Comparison of ENCODE assay signal across 10 cellular contexts in genomic region chr12:122094735-122095561, GRCh38. TPM values are rescaled to one million over a fixed set of nuclear protein-coding genes. Genes with fewer than 3 reads are reported as not detected.
DNase-seq lines count a peak whose midpoint lies in the region; ATAC-seq and TF ChIP-seq lines count a peak whose summit lies in the region.
"Had no signal": no experiment of that assay in that cellular context is flagged by ENCODE, and none has a peak within 500 bp of the region (broad histone marks: within the 10 kb centered on the region; RNA-seq: fewer than 3 reads in every experiment).

No MANE protein-coding gene starts in this region.

- POLR2A ChIA-PET in CD4-positive, alpha-beta T cell (lab: Charles Lee): interaction anchor here (0.7 to 9.3 kb wide), 5 partner anchors 9 to 27 kb away, joined by 3 to 110 read pairs (median 4); partner anchors contain the start of gene MLXIP

- no peak overlapping the region for H3K4me3 ChIP-seq in thymus (ENCODE audit: low read length)

- TF ChIP-seq CTCF in CD4-positive, alpha-beta T cell (IDR thresholded peaks at IDR 0.05): no peak

- H3K36me3 Mint-ChIP-seq in activated CD8-positive, alpha-beta memory T cell treated with anti-CD3 and anti-CD28 coated beads, Interleukin-2, amount 10 ng/mL, durations not matched to agents 7 days and 5 days: peaks cover 7% of the 10 kb centered on the region
- H3K36me3 Mint-ChIP-seq in CD4-positive, alpha-beta T cell (ENCODE audit: low read depth): peaks cover 5% of the 10 kb centered on the region
- H3K36me3 Mint-ChIP-seq: immature natural killer cell had no signal

- peaks cover 30% of the 10 kb centered on the region for H3K4me1 Mint-ChIP-seq in activated CD8-positive, alpha-beta memory T cell treated with anti-CD3 and anti-CD28 coated beads, Interleukin-2, amount 10 ng/mL, durations not matched to agents 7 days and 5 days
- H3K4me1 Mint-ChIP-seq in CD4-positive, alpha-beta T cell (ENCODE audit: low read depth): peaks cover 39% of the 10 kb centered on the region

- WGBS in thymus: 85% methylated on average over 10 of the region's 10 CpGs

- H3K4me1 ChIP-seq in thymus (ENCODE audit: control insufficient read depth, insufficient read depth, low read length): peaks cover 22% of the 10 kb centered on the region

- H3K9me3 Mint-ChIP-seq in activated CD8-positive, alpha-beta memory T cell treated with anti-CD3 and anti-CD28 coated beads, Interleukin-2, amount 10 ng/mL, durations not matched to agents 7 days and 5 days (ENCODE audit: low read depth): no peaks in the 10 kb centered on the region
- H3K9me3 Mint-ChIP-seq in CD4-positive, alpha-beta T cell: no peaks in the 10 kb centered on the region
- H3K9me3 Mint-ChIP-seq: immature natural killer cell had no signal

- CTCF ChIA-PET in activated CD8-positive, alpha-beta memory T cell treated with anti-CD3 and anti-CD28 coated beads, Interleukin-2, amount 10 ng/mL, durations not matched to agents 7 days and 5 days (lab: Charles Lee): interaction anchor here (0.8 to 2.2 kb wide), 4 partner anchors 13 to 40 kb away, joined by 3 to 9 read pairs (median 4); partner anchors contain the start of gene MLXIP
- CTCF ChIA-PET in CD4-positive, alpha-beta T cell (lab: Charles Lee): interaction anchor here (1.0 to 1.1 kb wide), 2 partner anchors 11 to 40 kb away, joined by 3 to 5 read pairs; no protein-coding TSS in a partner anchor

- no peaks in the 10 kb centered on the region for H3K9me3 ChIP-seq in thymus (ENCODE audit: control insufficient read depth)
- H3K9me3 ChIP-seq in CD4-positive, alpha-beta T cell (ENCODE audit: control insufficient read depth, low read length): no peaks in the 10 kb centered on the region

- no peaks in the 10 kb centered on the region for H3K36me3 ChIP-seq in thymus (ENCODE audit: control insufficient read depth, insufficient read depth)

- DNase-seq in activated CD8-positive, alpha-beta memory T cell treated with anti-CD3 and anti-CD28 coated beads, Interleukin-2, amount 10 ng/mL, durations not matched to agents 7 days and 5 days: no peak
- DNase-seq in activated CD8-positive, alpha-beta memory T cell treated with anti-CD3 and anti-CD28 coated beads, Interleukin-2, amount 50 U/mL, for 4 hours: no peak
- peak; percentile 70 for DNase-seq in SK-N-DZ (ENCODE audit: low spot score)
- DNase-seq in fibroblast of the conjunctiva (ENCODE audit: low read depth): peak; percentile 17
- no peak for DNase-seq in CD4-positive, alpha-beta T cell
- DNase-seq in left ventricle myocardium superior: no peak
- DNase-seq: immature natural killer cell, nucleus accumbens had no signal

- intact Hi-C loops in CD4-positive, alpha-beta T cell (cut with DNase I, micrococcal nuclease): no loop called here
- intact Hi-C loops in left ventricle myocardium superior (cut with micrococcal nuclease): no loop called here

- H3K27ac ChIP-seq in thymus (ENCODE audit: low read depth): peak overlapping the region; percentile 58
- H3K27ac ChIP-seq in CD4-positive, alpha-beta T cell (ENCODE audit: low read depth, low read length): no peak overlapping the region

- no peak overlapping the region for H3K27ac Mint-ChIP-seq in activated CD8-positive, alpha-beta memory T cell treated with anti-CD3 and anti-CD28 coated beads, Interleukin-2, amount 10 ng/mL, durations not matched to agents 7 days and 5 days
- no peak overlapping the region for H3K27ac Mint-ChIP-seq in CD4-positive, alpha-beta T cell

- ATAC-seq in activated CD8-positive, alpha-beta memory T cell treated with anti-CD3 and anti-CD28 coated beads, Interleukin-2, amount 10 ng/mL, durations not matched to agents 7 days and 5 days: peak; percentile 38
- no peak for ATAC-seq in HG03139 (IDR thresholded peaks at IDR 0.05; ENCODE audit: unreplicated experiment)
- no peak for ATAC-seq in CD4-positive, alpha-beta T cell (ENCODE audit: poor library complexity)
- ATAC-seq in left ventricle myocardium superior: no peak

- H3K27me3 Mint-ChIP-seq in activated CD8-positive, alpha-beta memory T cell treated with anti-CD3 and anti-CD28 coated beads, Interleukin-2, amount 10 ng/mL, durations not matched to agents 7 days and 5 days: no peaks in the 10 kb centered on the region
- H3K27me3 Mint-ChIP-seq in CD4-positive, alpha-beta T cell: no peaks in the 10 kb centered on the region

- H3K4me3 Mint-ChIP-seq in activated CD8-positive, alpha-beta memory T cell treated with anti-CD3 and anti-CD28 coated beads, Interleukin-2, amount 10 ng/mL, durations not matched to agents 7 days and 5 days: no peak overlapping the region
- no peak overlapping the region for H3K4me3 Mint-ChIP-seq in CD4-positive, alpha-beta T cell
- H3K4me3 Mint-ChIP-seq: immature natural killer cell had no signal

- no peaks in the 10 kb centered on the region for H3K27me3 ChIP-seq in thymus (ENCODE audit: control insufficient read depth, insufficient read depth)
- no peaks in the 10 kb centered on the region for H3K27me3 ChIP-seq in CD4-positive, alpha-beta T cell (ENCODE audit: control insufficient read depth, insufficient read depth, low read length)

RNA-seq across cellular contexts. Expression of gene MLXIP, which starts 16.4 kb away (rescaled TPM):
- 10 to 100 TPM; 36.1 to 36.4 TPM for total RNA-seq in activated CD8-positive, alpha-beta memory T cell treated with anti-CD3 and anti-CD28 coated beads, Interleukin-2, amount 10 ng/mL, durations not matched to agents 7 days and 5 days
- 15.9 and 17.4 TPM in 2 replicates for polyA plus RNA-seq in SK-N-DZ (2014; cell fraction: cytosol; rRNA removed)
- 19.5 and 42.0 TPM in 2 replicates for polyA plus RNA-seq in SK-N-DZ (2014; cell fraction: nucleus; rRNA removed)
- polyA plus RNA-seq in thymus: 31.9 TPM
- total RNA-seq in CD4-positive, alpha-beta T cell: 10 to 100 TPM; 98.0 to 99.3 TPM
- 30.2 TPM for total RNA-seq in left ventricle myocardium superior

Comparison
In these comparisons a context has a peak if more than half of its experiments do, and no peak if none do; other contexts are left out.
1. DNase-seq: peak in SK-N-DZ (single experiment) and fibroblast of the conjunctiva (single experiment); none in activated CD8-positive, alpha-beta memory T cell treated with anti-CD3 and anti-CD28 coated beads, Interleukin-2, amount 10 ng/mL, durations not matched to agents 7 days and 5 days (single experiment), activated CD8-positive, alpha-beta memory T cell treated with anti-CD3 and anti-CD28 coated beads, Interleukin-2, amount 50 U/mL, for 4 hours (single experiment), CD4-positive, alpha-beta T cell (0 of 10) and left ventricle myocardium superior (single experiment).